1 cellular context compared by ENCODE assay signal in the genomic region with DNA sequence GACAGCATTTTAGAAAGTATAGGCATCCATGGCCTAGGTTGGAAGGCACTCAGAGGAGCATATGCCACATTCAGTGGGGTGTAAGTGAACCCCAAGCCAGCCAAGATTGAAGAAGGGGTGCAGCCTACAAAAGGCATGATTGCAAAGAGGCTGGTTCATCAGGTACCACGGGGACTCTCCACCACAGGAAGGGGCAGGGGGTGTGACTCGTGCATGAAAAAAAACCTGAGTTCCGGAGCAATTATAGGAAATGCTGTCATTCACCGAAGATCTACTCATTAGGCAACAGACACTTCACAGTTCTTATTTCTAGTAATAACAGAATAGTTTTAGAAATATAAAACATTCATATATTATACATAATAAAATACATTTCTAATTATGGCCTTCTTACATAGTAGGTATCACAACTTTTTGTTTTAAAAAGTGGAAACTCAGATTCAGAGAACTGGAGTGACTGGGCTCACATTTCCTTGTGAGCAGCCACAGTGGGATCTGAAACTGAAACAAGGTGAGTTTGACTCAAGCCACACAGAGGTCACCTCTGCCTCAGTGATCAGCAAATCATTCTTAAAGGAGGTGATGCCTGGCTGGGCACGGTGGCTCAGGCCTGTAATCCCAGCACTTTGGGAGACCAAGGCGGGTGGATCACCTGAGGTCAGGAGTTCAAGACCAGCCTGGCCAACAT.
TF ChIP-seq lines count a peak whose summit lies in the region.

No MANE protein-coding gene starts in this region.

TF ChIP-seq in GM23338, 12 proteins besides CTCF, POLR2A, EP300 and RAD21 (continued from another document):
- TF ChIP-seq, protein P1, sequence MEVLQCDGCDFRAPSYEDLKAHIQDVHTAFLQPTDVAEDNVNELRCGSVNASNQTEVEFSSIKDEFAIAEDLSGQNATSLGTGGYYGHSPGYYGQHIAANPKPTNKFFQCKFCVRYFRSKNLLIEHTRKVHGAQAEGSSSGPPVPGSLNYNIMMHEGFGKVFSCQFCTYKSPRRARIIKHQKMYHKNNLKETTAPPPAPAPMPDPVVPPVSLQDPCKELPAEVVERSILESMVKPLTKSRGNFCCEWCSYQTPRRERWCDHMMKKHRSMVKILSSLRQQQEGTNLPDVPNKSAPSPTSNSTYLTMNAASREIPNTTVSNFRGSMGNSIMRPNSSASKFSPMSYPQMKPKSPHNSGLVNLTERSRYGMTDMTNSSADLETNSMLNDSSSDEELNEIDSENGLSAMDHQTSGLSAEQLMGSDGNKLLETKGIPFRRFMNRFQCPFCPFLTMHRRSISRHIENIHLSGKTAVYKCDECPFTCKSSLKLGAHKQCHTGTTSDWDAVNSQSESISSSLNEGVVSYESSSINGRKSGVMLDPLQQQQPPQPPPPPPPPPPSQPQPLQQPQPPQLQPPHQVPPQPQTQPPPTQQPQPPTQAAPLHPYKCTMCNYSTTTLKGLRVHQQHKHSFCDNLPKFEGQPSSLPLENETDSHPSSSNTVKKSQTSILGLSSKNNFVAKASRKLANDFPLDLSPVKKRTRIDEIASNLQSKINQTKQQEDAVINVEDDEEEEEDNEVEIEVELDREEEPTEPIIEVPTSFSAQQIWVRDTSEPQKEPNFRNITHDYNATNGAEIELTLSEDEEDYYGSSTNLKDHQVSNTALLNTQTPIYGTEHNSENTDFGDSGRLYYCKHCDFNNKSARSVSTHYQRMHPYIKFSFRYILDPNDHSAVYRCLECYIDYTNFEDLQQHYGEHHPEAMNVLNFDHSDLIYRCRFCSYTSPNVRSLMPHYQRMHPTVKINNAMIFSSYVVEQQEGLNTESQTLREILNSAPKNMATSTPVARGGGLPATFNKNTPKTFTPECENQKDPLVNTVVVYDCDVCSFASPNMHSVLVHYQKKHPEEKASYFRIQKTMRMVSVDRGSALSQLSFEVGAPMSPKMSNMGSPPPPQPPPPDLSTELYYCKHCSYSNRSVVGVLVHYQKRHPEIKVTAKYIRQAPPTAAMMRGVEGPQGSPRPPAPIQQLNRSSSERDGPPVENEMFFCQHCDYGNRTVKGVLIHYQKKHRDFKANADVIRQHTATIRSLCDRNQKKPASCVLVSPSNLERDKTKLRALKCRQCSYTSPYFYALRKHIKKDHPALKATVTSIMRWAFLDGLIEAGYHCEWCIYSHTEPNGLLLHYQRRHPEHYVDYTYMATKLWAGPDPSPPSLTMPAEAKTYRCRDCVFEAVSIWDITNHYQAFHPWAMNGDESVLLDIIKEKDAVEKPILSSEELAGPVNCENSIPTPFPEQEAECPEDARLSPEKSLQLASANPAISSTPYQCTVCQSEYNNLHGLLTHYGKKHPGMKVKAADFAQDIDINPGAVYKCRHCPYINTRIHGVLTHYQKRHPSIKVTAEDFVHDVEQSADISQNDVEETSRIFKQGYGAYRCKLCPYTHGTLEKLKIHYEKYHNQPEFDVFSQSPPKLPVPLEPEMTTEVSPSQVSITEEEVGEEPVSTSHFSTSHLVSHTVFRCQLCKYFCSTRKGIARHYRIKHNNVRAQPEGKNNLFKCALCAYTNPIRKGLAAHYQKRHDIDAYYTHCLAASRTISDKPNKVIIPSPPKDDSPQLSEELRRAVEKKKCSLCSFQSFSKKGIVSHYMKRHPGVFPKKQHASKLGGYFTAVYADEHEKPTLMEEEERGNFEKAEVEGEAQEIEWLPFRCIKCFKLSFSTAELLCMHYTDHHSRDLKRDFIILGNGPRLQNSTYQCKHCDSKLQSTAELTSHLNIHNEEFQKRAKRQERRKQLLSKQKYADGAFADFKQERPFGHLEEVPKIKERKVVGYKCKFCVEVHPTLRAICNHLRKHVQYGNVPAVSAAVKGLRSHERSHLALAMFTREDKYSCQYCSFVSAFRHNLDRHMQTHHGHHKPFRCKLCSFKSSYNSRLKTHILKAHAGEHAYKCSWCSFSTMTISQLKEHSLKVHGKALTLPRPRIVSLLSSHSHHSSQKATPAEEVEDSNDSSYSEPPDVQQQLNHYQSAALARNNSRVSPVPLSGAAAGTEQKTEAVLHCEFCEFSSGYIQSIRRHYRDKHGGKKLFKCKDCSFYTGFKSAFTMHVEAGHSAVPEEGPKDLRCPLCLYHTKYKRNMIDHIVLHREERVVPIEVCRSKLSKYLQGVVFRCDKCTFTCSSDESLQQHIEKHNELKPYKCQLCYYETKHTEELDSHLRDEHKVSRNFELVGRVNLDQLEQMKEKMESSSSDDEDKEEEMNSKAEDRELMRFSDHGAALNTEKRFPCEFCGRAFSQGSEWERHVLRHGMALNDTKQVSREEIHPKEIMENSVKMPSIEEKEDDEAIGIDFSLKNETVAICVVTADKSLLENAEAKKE (CRISPR knock-in tag; IDR thresholded peaks at IDR 0.05): no peak
- TF ChIP-seq, protein P2, sequence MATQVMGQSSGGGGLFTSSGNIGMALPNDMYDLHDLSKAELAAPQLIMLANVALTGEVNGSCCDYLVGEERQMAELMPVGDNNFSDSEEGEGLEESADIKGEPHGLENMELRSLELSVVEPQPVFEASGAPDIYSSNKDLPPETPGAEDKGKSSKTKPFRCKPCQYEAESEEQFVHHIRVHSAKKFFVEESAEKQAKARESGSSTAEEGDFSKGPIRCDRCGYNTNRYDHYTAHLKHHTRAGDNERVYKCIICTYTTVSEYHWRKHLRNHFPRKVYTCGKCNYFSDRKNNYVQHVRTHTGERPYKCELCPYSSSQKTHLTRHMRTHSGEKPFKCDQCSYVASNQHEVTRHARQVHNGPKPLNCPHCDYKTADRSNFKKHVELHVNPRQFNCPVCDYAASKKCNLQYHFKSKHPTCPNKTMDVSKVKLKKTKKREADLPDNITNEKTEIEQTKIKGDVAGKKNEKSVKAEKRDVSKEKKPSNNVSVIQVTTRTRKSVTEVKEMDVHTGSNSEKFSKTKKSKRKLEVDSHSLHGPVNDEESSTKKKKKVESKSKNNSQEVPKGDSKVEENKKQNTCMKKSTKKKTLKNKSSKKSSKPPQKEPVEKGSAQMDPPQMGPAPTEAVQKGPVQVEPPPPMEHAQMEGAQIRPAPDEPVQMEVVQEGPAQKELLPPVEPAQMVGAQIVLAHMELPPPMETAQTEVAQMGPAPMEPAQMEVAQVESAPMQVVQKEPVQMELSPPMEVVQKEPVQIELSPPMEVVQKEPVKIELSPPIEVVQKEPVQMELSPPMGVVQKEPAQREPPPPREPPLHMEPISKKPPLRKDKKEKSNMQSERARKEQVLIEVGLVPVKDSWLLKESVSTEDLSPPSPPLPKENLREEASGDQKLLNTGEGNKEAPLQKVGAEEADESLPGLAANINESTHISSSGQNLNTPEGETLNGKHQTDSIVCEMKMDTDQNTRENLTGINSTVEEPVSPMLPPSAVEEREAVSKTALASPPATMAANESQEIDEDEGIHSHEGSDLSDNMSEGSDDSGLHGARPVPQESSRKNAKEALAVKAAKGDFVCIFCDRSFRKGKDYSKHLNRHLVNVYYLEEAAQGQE (IDR thresholded peaks at IDR 0.05; ENCODE audit: unreplicated experiment): no peak
